17 cellular contexts compared by ENCODE assay signal in the genomic region with DNA sequence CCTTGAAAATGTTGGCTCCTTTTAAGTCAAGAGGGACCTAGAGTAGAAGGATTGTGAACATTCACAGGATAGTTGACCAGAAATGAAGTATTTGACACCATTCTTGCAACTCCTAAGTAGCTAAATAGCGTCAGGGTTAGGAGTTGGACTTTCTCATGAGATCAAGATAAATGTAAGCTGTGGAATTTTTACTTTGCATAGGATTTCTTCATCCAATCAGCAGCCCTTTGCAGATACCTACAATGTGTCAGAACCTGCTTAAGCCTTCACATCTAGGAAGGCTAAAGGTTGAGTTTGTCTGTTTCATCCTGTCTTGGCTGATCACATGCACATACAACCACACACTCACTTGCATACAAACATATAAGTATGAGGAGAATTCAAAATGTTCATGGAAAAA. TPM values are rescaled to one million over a fixed set of nuclear protein-coding genes. Genes with fewer than 3 reads are reported as not detected.
DNase-seq lines count a peak whose midpoint lies in the region; ATAC-seq and TF ChIP-seq lines count a peak whose summit lies in the region.
"Had no signal": no experiment of that assay in that cellular context is flagged by ENCODE, and none has a peak within 500 bp of the region (broad histone marks: within the 10 kb centered on the region; RNA-seq: fewer than 3 reads in every experiment).

No MANE protein-coding gene starts in this region.

- no peaks in the 10 kb centered on the region for H3K9me3 ChIP-seq in uterus
- H3K9me3 ChIP-seq: left ventricle myocardium inferior had no signal

- H3K79me1 ChIP-seq in mesendoderm (ENCODE audit: low read length), result no peaks in the 10 kb centered on the region

- intact Hi-C loops in activated T-helper 1 cell treated with anti-CD3 and anti-CD28 coated beads, Interleukin-12 subunit alpha, Interleukin-12 subunit beta, Interleukin-2, Interleukin-4 antibody, amounts not matched to agents 30 ng/mL and 10 ng/mL and 1 ng/mL, durations not matched to agents 14 hours and 24 hours and 36 hours (cut with micrococcal nuclease), result loop anchor here (10.0 kb wide), 2 partner anchors 586 to 736 kb away; partner anchors contain the start of gene CAT
- intact Hi-C loops in uterus (cut with DNase I; ENCODE audit: low total_unique reads), result no loop called here

- no peak overlapping the region for H3K27ac ChIP-seq in mesendoderm (ENCODE audit: low read depth, low read length)
- peak overlapping the region; percentile 6 to 90 for H3K27ac ChIP-seq in uterus
- H3K27ac ChIP-seq: foreskin keratinocyte, VCaP had no signal

- H2AK5ac ChIP-seq in mesendoderm (ENCODE audit: low read length), result no peak overlapping the region

- no peak overlapping the region for H4K8ac ChIP-seq in mesendoderm (ENCODE audit: low read depth, low read length)

- no peaks in the 10 kb centered on the region for H3K9me3 Mint-ChIP-seq in activated T-cell treated with anti-CD3 and anti-CD28 coated beads, Interleukin-2, amount 50 U/mL, for 24 hours
- H3K9me3 Mint-ChIP-seq in activated T-helper 1 cell treated with anti-CD3 and anti-CD28 coated beads, Interleukin-12 subunit alpha, Interleukin-12 subunit beta, Interleukin-2, Interleukin-4 antibody, amounts not matched to agents 30 ng/mL and 10 ng/mL and 1 ng/mL, durations not matched to agents 14 hours and 24 hours and 36 hours, result no peaks in the 10 kb centered on the region
- H3K9me3 Mint-ChIP-seq: H9 had no signal

- H4K5ac ChIP-seq in mesendoderm (ENCODE audit: low read length), result no peak overlapping the region

- peak overlapping the region; percentile 86 for H3K27ac Mint-ChIP-seq in activated T-cell treated with anti-CD3 and anti-CD28 coated beads, Interleukin-2, amount 50 U/mL, for 24 hours
- H3K27ac Mint-ChIP-seq in activated T-helper 1 cell treated with anti-CD3 and anti-CD28 coated beads, Interleukin-12 subunit alpha, Interleukin-12 subunit beta, Interleukin-2, Interleukin-4 antibody, amounts not matched to agents 30 ng/mL and 10 ng/mL and 1 ng/mL, durations not matched to agents 14 hours and 24 hours and 36 hours, result no peak overlapping the region
- H3K27ac Mint-ChIP-seq: activated CD8-positive, alpha-beta memory T cell treated with anti-CD3 and anti-CD28 coated beads, Interleukin-2, amount 10 ng/mL, durations not matched to agents 7 days and 5 days; H9 had no signal

- TF ChIP-seq CTCF in uterus (IDR thresholded peaks at IDR 0.05), result no peak

- peaks cover 91% of the 10 kb centered on the region for H3K36me3 Mint-ChIP-seq in activated T-cell treated with anti-CD3 and anti-CD28 coated beads, Interleukin-2, amount 50 U/mL, for 24 hours (ENCODE audit: low read depth)
- H3K36me3 Mint-ChIP-seq in activated T-helper 1 cell treated with anti-CD3 and anti-CD28 coated beads, Interleukin-12 subunit alpha, Interleukin-12 subunit beta, Interleukin-2, Interleukin-4 antibody, amounts not matched to agents 30 ng/mL and 10 ng/mL and 1 ng/mL, durations not matched to agents 14 hours and 24 hours and 36 hours (ENCODE audit: low read depth), result peaks cover 69% of the 10 kb centered on the region

- no peaks in the 10 kb centered on the region for H3K36me3 ChIP-seq in mesendoderm (ENCODE audit: control insufficient read depth, insufficient read depth, low read length)
- H3K36me3 ChIP-seq in uterus, result no peaks in the 10 kb centered on the region
- H3K36me3 ChIP-seq: left ventricle myocardium inferior had no signal

- no peak overlapping the region for H3K4ac ChIP-seq in mesendoderm (ENCODE audit: low read depth, low read length)

- H3K4me1 ChIP-seq in mesendoderm (ENCODE audit: control insufficient read depth, low read depth, low read length), result peaks cover 8% of the 10 kb centered on the region
- H3K4me1 ChIP-seq in uterus, result peaks cover 16 to 19% of the 10 kb centered on the region in 2 donors

- no peak overlapping the region for H3K23ac ChIP-seq in mesendoderm (ENCODE audit: low read length)

- H3K4me2 ChIP-seq in mesendoderm (ENCODE audit: low read length), result no peak overlapping the region

- no peak overlapping the region for H2BK5ac ChIP-seq in mesendoderm (ENCODE audit: low read length)

- no peak overlapping the region for H3K4me3 Mint-ChIP-seq in activated T-cell treated with anti-CD3 and anti-CD28 coated beads, Interleukin-2, amount 50 U/mL, for 24 hours
- H3K4me3 Mint-ChIP-seq in activated T-helper 1 cell treated with anti-CD3 and anti-CD28 coated beads, Interleukin-12 subunit alpha, Interleukin-12 subunit beta, Interleukin-2, Interleukin-4 antibody, amounts not matched to agents 30 ng/mL and 10 ng/mL and 1 ng/mL, durations not matched to agents 14 hours and 24 hours and 36 hours, result peak overlapping the region; percentile 2
- H3K4me3 Mint-ChIP-seq: activated CD8-positive, alpha-beta memory T cell treated with anti-CD3 and anti-CD28 coated beads, Interleukin-2, amount 10 ng/mL, durations not matched to agents 7 days and 5 days; H9 had no signal

- H3K79me2 ChIP-seq in mesendoderm (ENCODE audit: control insufficient read depth, insufficient read depth, low read length), result no peaks in the 10 kb centered on the region

- H3K18ac ChIP-seq in mesendoderm (ENCODE audit: low read length), result no peak overlapping the region

- ATAC-seq in HG03097 (IDR thresholded peaks at IDR 0.05; ENCODE audit: low FRiP score, unreplicated experiment) (no peak), HG02610 (IDR thresholded peaks at IDR 0.05; ENCODE audit: unreplicated experiment) (no peak)
- ATAC-seq: activated CD8-positive, alpha-beta memory T cell treated with anti-CD3 and anti-CD28 coated beads, Interleukin-2, amount 10 ng/mL, durations not matched to agents 7 days and 5 days; foreskin keratinocyte had no signal

- H3K56ac ChIP-seq in mesendoderm (ENCODE audit: low read length), result no peak overlapping the region

- H3K4me3 ChIP-seq in mesendoderm (ENCODE audit: low read length) (no peak overlapping the region), uterus (no peak overlapping the region)
- H3K4me3 ChIP-seq: left ventricle myocardium inferior had no signal

- H2BK15ac ChIP-seq in mesendoderm (replicated peaks; ENCODE audit: low read depth), result no peak overlapping the region

- no peaks in the 10 kb centered on the region for H3K27me3 Mint-ChIP-seq in activated T-cell treated with anti-CD3 and anti-CD28 coated beads, Interleukin-2, amount 50 U/mL, for 24 hours
- no peaks in the 10 kb centered on the region for H3K27me3 Mint-ChIP-seq in activated T-helper 1 cell treated with anti-CD3 and anti-CD28 coated beads, Interleukin-12 subunit alpha, Interleukin-12 subunit beta, Interleukin-2, Interleukin-4 antibody, amounts not matched to agents 30 ng/mL and 10 ng/mL and 1 ng/mL, durations not matched to agents 14 hours and 24 hours and 36 hours (ENCODE audit: insufficient read depth)
- H3K27me3 Mint-ChIP-seq: activated CD8-positive, alpha-beta memory T cell treated with anti-CD3 and anti-CD28 coated beads, Interleukin-2, amount 10 ng/mL, durations not matched to agents 7 days and 5 days had no signal

- TF ChIP-seq POLR2A in uterus (IDR thresholded peaks at IDR 0.05), result no peak

- H3K4me1 Mint-ChIP-seq in activated T-cell treated with anti-CD3 and anti-CD28 coated beads, Interleukin-2, amount 50 U/mL, for 24 hours (ENCODE audit: low read depth), result peaks cover 96% of the 10 kb centered on the region
- peaks cover 95% of the 10 kb centered on the region for H3K4me1 Mint-ChIP-seq in activated T-helper 1 cell treated with anti-CD3 and anti-CD28 coated beads, Interleukin-12 subunit alpha, Interleukin-12 subunit beta, Interleukin-2, Interleukin-4 antibody, amounts not matched to agents 30 ng/mL and 10 ng/mL and 1 ng/mL, durations not matched to agents 14 hours and 24 hours and 36 hours (ENCODE audit: low read depth)

- H3K27me3 ChIP-seq in mesendoderm (ENCODE audit: insufficient read depth, low read length, poor library complexity), result no peaks in the 10 kb centered on the region
- H3K27me3 ChIP-seq in uterus, result no peaks in the 10 kb centered on the region
- H3K27me3 ChIP-seq: foreskin keratinocyte had no signal

- no peak for DNase-seq in activated T-cell treated with anti-CD3 and anti-CD28 coated beads, Interleukin-2, amount 50 U/mL, for 24 hours
- DNase-seq in activated T-cell treated with anti-CD3 and anti-CD28 coated beads, Interleukin-2, amount 50 U/mL, for 1 hour, result no peak
- no peak for DNase-seq in activated T-helper 1 cell treated with anti-CD3 and anti-CD28 coated beads, Interleukin-12 subunit alpha, Interleukin-12 subunit beta, Interleukin-2, Interleukin-4 antibody, amounts not matched to agents 30 ng/mL and 10 ng/mL and 1 ng/mL, durations not matched to agents 14 hours and 24 hours and 36 hours (ENCODE audit: low spot score)
- DNase-seq in mesendoderm, result peak; percentile 26
- DNase-seq in uterus, result no peak
- DNase-seq in NCI-H1417 treated with DMSO at 0.1 percent for 48 hours (lab: John Stamatoyannopoulos, UW), result no peak
- DNase-seq: activated CD8-positive, alpha-beta memory T cell treated with anti-CD3 and anti-CD28 coated beads, Interleukin-2, amount 10 ng/mL, durations not matched to agents 7 days and 5 days; cerebellar nuclear complex; foreskin keratinocyte; H9; left ventricle myocardium inferior; NCI-H2171; RPMI8226; substantia nigra had no signal

- H2BK120ac ChIP-seq in mesendoderm (ENCODE audit: low read depth, low read length), result no peak overlapping the region

- WGBS in mesendoderm (ENCODE audit: extremely low coverage, insufficient coverage, low lambda C conversion rate), result no CpG with 5 or more reads among the region's 1 CpG

- H3K9ac ChIP-seq in mesendoderm (ENCODE audit: low read length), result no peak overlapping the region

RNA-seq across cellular contexts. Expression of gene CD44, which starts 32.3 kb away (rescaled TPM):
- 547 and 550 TPM in 2 replicates for total RNA-seq in activated T-helper 1 cell treated with anti-CD3 and anti-CD28 coated beads, Interleukin-12 subunit alpha, Interleukin-12 subunit beta, Interleukin-2, Interleukin-4 antibody, amounts not matched to agents 30 ng/mL and 10 ng/mL and 1 ng/mL, durations not matched to agents 14 hours and 24 hours and 36 hours
- polyA plus RNA-seq in mesendoderm (2013, experiment 1 of 2), result 29.0 TPM
- 30.1 TPM for polyA plus RNA-seq in mesendoderm (2013, experiment 2 of 2)
- 100 to 1,000 TPM; 135 to 636 (median 397) TPM for total RNA-seq in uterus
